In genomic region chr2:96413067-96413722, GRCh38 we compare ENCODE assay signal across 9 cellular contexts.
DNase-seq lines count a peak whose midpoint lies in the region; ATAC-seq and TF ChIP-seq lines count a peak whose summit lies in the region.
"Had no signal": no experiment of that assay in that cellular context is flagged by ENCODE, and none has a peak within 500 bp of the region (broad histone marks: within the 10 kb centered on the region; RNA-seq: fewer than 3 reads in every experiment).

No MANE protein-coding gene starts in this region.

- H3K4me1 ChIP-seq in MM.1S (ENCODE audit: low read length) = no peaks in the 10 kb centered on the region
- H3K4me1 ChIP-seq in right lobe of liver = no peaks in the 10 kb centered on the region
- peaks cover 0 to 36% (median 7%) of the 10 kb centered on the region in 4 donors for H3K4me1 ChIP-seq in tibial nerve

- no peak for DNase-seq in MM.1S
- no peak for DNase-seq in astrocyte of the cerebellum (ENCODE audit: low read depth)
- DNase-seq in right lobe of liver = no peak
- DNase-seq in tibial nerve (ENCODE audit: low spot score in 2 of 2) = no peak
- DNase-seq in H4 (ENCODE audit: low spot score) = no peak
- DNase-seq: activated B cell treated with CpG ODN at 0.5 μM for 24 hours, NCI-H1694 treated with DMSO at 0.1 percent for 48 hours had no signal

- H3K27ac ChIP-seq in MM.1S (ENCODE audit: low read length) (no peak overlapping the region), right lobe of liver (peak overlapping the region in 1 of 3 donors; percentile 9), tibial nerve (peak overlapping the region; percentile 43 to 76 (median 60))

- in situ Hi-C loops in astrocyte of the cerebellum (cut with HindIII; ENCODE audit: low sequenced_read_pairs) = no loop called here

- peak; percentile 62 to 83 (median 80) for ATAC-seq in right lobe of liver
- ATAC-seq in GM18858 (IDR thresholded peaks at IDR 0.05; ENCODE audit: unreplicated experiment) = no peak
- no peak for ATAC-seq in GM19351 (IDR thresholded peaks at IDR 0.05; ENCODE audit: unreplicated experiment)

- peak in 1 of 2 donors; percentile 21 for TF ChIP-seq EP300 in tibial nerve (IDR thresholded peaks at IDR 0.05)

- no peaks in the 10 kb centered on the region for H3K79me2 ChIP-seq in MM.1S (ENCODE audit: low read length)

- H3K9me2 ChIP-seq in MM.1S (replicated peaks; ENCODE audit: insufficient read depth, low read length) = no peaks in the 10 kb centered on the region

- peak overlapping the region; percentile 52 for H2AFZ ChIP-seq in MM.1S (ENCODE audit: low read length)

- H3K9ac ChIP-seq in MM.1S (ENCODE audit: low read length) = peak overlapping the region; percentile 38; the same call in 1 of the 2 replicates

- H3K4me3 ChIP-seq in MM.1S (ENCODE audit: low read length) (peak overlapping the region; percentile 49), astrocyte of the cerebellum (ENCODE audit: low read depth, low read length) (peak overlapping the region; percentile 32), right lobe of liver (peak overlapping the region; percentile 49 to 66 (median 54)), tibial nerve (peak overlapping the region; percentile 21 to 44 (median 30))

- intact Hi-C loops in right lobe of liver (cut with DNase I) = no loop called here

- peak overlapping the region; percentile 32; the same call in 1 of the 2 replicates for H3K4me2 ChIP-seq in MM.1S (ENCODE audit: low read depth, low read length)

- TF ChIP-seq CTCF in MM.1S (IDR thresholded peaks at IDR 0.05; ENCODE audit: low read length) (no peak), astrocyte of the cerebellum (IDR thresholded peaks at IDR 0.05; ENCODE audit: low read depth, low read length, missing control alignments) (no peak), right lobe of liver (IDR thresholded peaks at IDR 0.05) (no peak), tibial nerve (IDR thresholded peaks at IDR 0.05) (peak in 1 of 5 experiments; percentile 10)

- H3K9me3 ChIP-seq in MM.1S (replicated peaks; ENCODE audit: insufficient read depth, low read length) = no peaks in the 10 kb centered on the region
- no peaks in the 10 kb centered on the region for H3K9me3 ChIP-seq in right lobe of liver
- H3K9me3 ChIP-seq in tibial nerve = peaks cover 0 to 7% (median 0%) of the 10 kb centered on the region in 4 donors

- H3F3A ChIP-seq in MM.1S (ENCODE audit: insufficient read depth, low read length) = no peaks in the 10 kb centered on the region

- TF ChIP-seq POLR2A in right lobe of liver (IDR thresholded peaks at IDR 0.05) (no peak), tibial nerve (IDR thresholded peaks at IDR 0.05) (no peak)

- H3K27me3 ChIP-seq in MM.1S (replicated peaks; ENCODE audit: insufficient read depth, low read length) = no peaks in the 10 kb centered on the region
- no peaks in the 10 kb centered on the region for H3K27me3 ChIP-seq in right lobe of liver
- H3K27me3 ChIP-seq in tibial nerve = no peaks in the 10 kb centered on the region

- no peaks in the 10 kb centered on the region for H3K36me3 ChIP-seq in MM.1S (replicated peaks; ENCODE audit: insufficient read depth, low read length)
- no peaks in the 10 kb centered on the region for H3K36me3 ChIP-seq in right lobe of liver
- H3K36me3 ChIP-seq in tibial nerve = no peaks in the 10 kb centered on the region

- 27% methylated on average over 7 of the region's 7 CpGs for WGBS in right lobe of liver (ENCODE audit: insufficient coverage, low coverage, low lambda C conversion rate, missing lambda C conversion rate)
- WGBS in tibial nerve, 2 donors = 30 to 33% methylated on average over 7 of the region's 7 CpGs

- no peaks in the 10 kb centered on the region for H4K20me1 ChIP-seq in MM.1S (ENCODE audit: insufficient read depth, low read length)

Comparison
In these comparisons a context has a peak if more than half of its experiments do, and no peak if none do; other contexts are left out.
1. ATAC-seq: peak in right lobe of liver (4 of 4); none in GM18858 (single experiment) and GM19351 (single experiment).
2. Peak in every context shown above with its lines, with median percentiles within 50 percentile points of each other: H3K4me3 ChIP-seq.